Comparison of ENCODE assay signal across 10 cellular contexts in the genomic region with DNA sequence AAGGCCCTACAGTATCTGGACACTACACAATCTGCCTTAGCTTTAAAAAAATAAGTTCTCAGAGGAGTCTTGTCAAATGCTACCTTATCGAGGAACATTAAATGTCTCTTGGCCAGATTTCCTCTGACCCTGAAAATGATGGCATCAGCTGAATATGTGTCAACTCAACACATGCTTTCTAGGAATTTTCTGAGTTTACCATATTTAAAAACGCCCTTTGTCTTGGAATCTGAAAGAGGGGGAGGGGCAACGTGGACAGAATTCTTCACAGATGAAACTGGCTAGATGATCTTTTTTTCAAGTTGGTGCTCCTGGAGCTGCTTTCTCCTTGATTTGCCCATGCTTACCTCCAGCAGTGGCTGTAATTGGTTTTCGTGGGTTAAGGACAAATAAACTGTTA. TPM values are rescaled to one million over a fixed set of nuclear protein-coding genes. Genes with fewer than 3 reads are reported as not detected.
DNase-seq lines count a peak whose midpoint lies in the region; ATAC-seq and TF ChIP-seq lines count a peak whose summit lies in the region.
"Had no signal": no experiment of that assay in that cellular context is flagged by ENCODE, and none has a peak within 500 bp of the region (broad histone marks: within the 10 kb centered on the region; RNA-seq: fewer than 3 reads in every experiment).

No MANE protein-coding gene starts in this region.

- peaks cover 2% of the 10 kb centered on the region for H3K36me3 Mint-ChIP-seq in activated naive CD8-positive, alpha-beta T cell treated with anti-CD3 and anti-CD28 coated beads, Interleukin-2, amount 50 U/mL, for 24 hours (ENCODE audit: low read depth)
- H3K36me3 Mint-ChIP-seq in activated naive CD8-positive, alpha-beta T cell treated with anti-CD3 and anti-CD28 coated beads for 36 hours = no peaks in the 10 kb centered on the region
- H3K36me3 Mint-ChIP-seq in activated T-helper 2 cell treated with anti-CD3 and anti-CD28 coated beads, Interferon-gamma antibody, Interleukin-2, Interleukin-4, amounts not matched to agents 10 μg/mL and 5 μg/mL and 100 μg/mL, durations not matched to agents 14 hours and 24 hours and 36 hours (ENCODE audit: low read depth) = peaks cover 38% of the 10 kb centered on the region

- no peak overlapping the region for H3K27ac ChIP-seq in suprapubic skin

- peak overlapping the region; percentile 60 for H3K4me3 Mint-ChIP-seq in activated naive CD8-positive, alpha-beta T cell treated with anti-CD3 and anti-CD28 coated beads, Interleukin-2, amount 50 U/mL, for 24 hours
- H3K4me3 Mint-ChIP-seq in activated naive CD8-positive, alpha-beta T cell treated with anti-CD3 and anti-CD28 coated beads for 36 hours = no peak overlapping the region
- peak overlapping the region; percentile 72 for H3K4me3 Mint-ChIP-seq in activated T-helper 2 cell treated with anti-CD3 and anti-CD28 coated beads, Interferon-gamma antibody, Interleukin-2, Interleukin-4, amounts not matched to agents 10 μg/mL and 5 μg/mL and 100 μg/mL, durations not matched to agents 14 hours and 24 hours and 36 hours (ENCODE audit: low read depth)

- H3K36me3 ChIP-seq in suprapubic skin = no peaks in the 10 kb centered on the region

- H3K4me1 Mint-ChIP-seq in activated naive CD8-positive, alpha-beta T cell treated with anti-CD3 and anti-CD28 coated beads, Interleukin-2, amount 50 U/mL, for 24 hours = peaks cover 31% of the 10 kb centered on the region
- H3K4me1 Mint-ChIP-seq in activated naive CD8-positive, alpha-beta T cell treated with anti-CD3 and anti-CD28 coated beads for 36 hours = peaks cover 24% of the 10 kb centered on the region
- H3K4me1 Mint-ChIP-seq in activated T-helper 2 cell treated with anti-CD3 and anti-CD28 coated beads, Interferon-gamma antibody, Interleukin-2, Interleukin-4, amounts not matched to agents 10 μg/mL and 5 μg/mL and 100 μg/mL, durations not matched to agents 14 hours and 24 hours and 36 hours (ENCODE audit: low read depth) = peaks cover 27% of the 10 kb centered on the region

- no peak for TF ChIP-seq EP300 in suprapubic skin (IDR thresholded peaks at IDR 0.05)

- peaks cover 49% of the 10 kb centered on the region for H3K27me3 Mint-ChIP-seq in activated naive CD8-positive, alpha-beta T cell treated with anti-CD3 and anti-CD28 coated beads, Interleukin-2, amount 50 U/mL, for 24 hours
- H3K27me3 Mint-ChIP-seq in activated naive CD8-positive, alpha-beta T cell treated with anti-CD3 and anti-CD28 coated beads for 36 hours = peaks cover 65% of the 10 kb centered on the region
- H3K27me3 Mint-ChIP-seq in activated T-helper 2 cell treated with anti-CD3 and anti-CD28 coated beads, Interferon-gamma antibody, Interleukin-2, Interleukin-4, amounts not matched to agents 10 μg/mL and 5 μg/mL and 100 μg/mL, durations not matched to agents 14 hours and 24 hours and 36 hours (ENCODE audit: low read depth) = peaks cover 35% of the 10 kb centered on the region

- ATAC-seq in activated naive CD8-positive, alpha-beta T cell treated with anti-CD3 and anti-CD28 coated beads, Interleukin-2, amount 50 U/mL, for 24 hours = no peak
- ATAC-seq in GM19463 (IDR thresholded peaks at IDR 0.05; ENCODE audit: unreplicated experiment) (no peak), HG03135 (IDR thresholded peaks at IDR 0.05; ENCODE audit: unreplicated experiment) (no peak)

- DNase-seq in activated naive CD8-positive, alpha-beta T cell treated with anti-CD3 and anti-CD28 coated beads, Interleukin-2, amount 50 U/mL, for 24 hours = no peak
- no peak for DNase-seq in activated naive CD8-positive, alpha-beta T cell treated with anti-CD3 and anti-CD28 coated beads for 36 hours
- DNase-seq in activated T-helper 2 cell treated with anti-CD3 and anti-CD28 coated beads, Interferon-gamma antibody, Interleukin-2, Interleukin-4, amounts not matched to agents 10 μg/mL and 5 μg/mL and 100 μg/mL, durations not matched to agents 14 hours and 24 hours and 36 hours (ENCODE audit: low spot score) = no peak
- peak; percentile 37 for DNase-seq in iris pigment epithelial cell (ENCODE audit: low read depth)
- DNase-seq in suprapubic skin (ENCODE audit: low spot score in 2 of 2) = no peak
- no peak for DNase-seq in 8988T
- DNase-seq: activated CD8-positive, alpha-beta memory T cell treated with anti-CD3 and anti-CD28 coated beads for 24 hours; CD4-positive, alpha-beta memory T cell had no signal

- no peaks in the 10 kb centered on the region for H3K9me3 ChIP-seq in suprapubic skin

- intact Hi-C loops in activated T-helper 2 cell treated with anti-CD3 and anti-CD28 coated beads, Interferon-gamma antibody, Interleukin-2, Interleukin-4, amounts not matched to agents 10 μg/mL and 5 μg/mL and 100 μg/mL, durations not matched to agents 14 hours and 24 hours and 36 hours (cut with micrococcal nuclease) = loop anchor here (5.0 to 10.0 kb wide), 6 partner anchors 239 to 1764 kb away; partner anchors contain the start of gene ID4

- no peak overlapping the region for H3K27ac Mint-ChIP-seq in activated naive CD8-positive, alpha-beta T cell treated with anti-CD3 and anti-CD28 coated beads, Interleukin-2, amount 50 U/mL, for 24 hours
- no peak overlapping the region for H3K27ac Mint-ChIP-seq in activated naive CD8-positive, alpha-beta T cell treated with anti-CD3 and anti-CD28 coated beads for 36 hours
- H3K27ac Mint-ChIP-seq in activated T-helper 2 cell treated with anti-CD3 and anti-CD28 coated beads, Interferon-gamma antibody, Interleukin-2, Interleukin-4, amounts not matched to agents 10 μg/mL and 5 μg/mL and 100 μg/mL, durations not matched to agents 14 hours and 24 hours and 36 hours = no peak overlapping the region
- H3K27ac Mint-ChIP-seq: CD4-positive, alpha-beta memory T cell had no signal

- peaks cover 13% of the 10 kb centered on the region for H3K4me1 ChIP-seq in suprapubic skin

- WGBS in suprapubic skin = 42% methylated on average over 4 of the region's 4 CpGs

- H3K27me3 ChIP-seq in suprapubic skin = no peaks in the 10 kb centered on the region

- no peak for TF ChIP-seq POLR2A in suprapubic skin (IDR thresholded peaks at IDR 0.05)

- no peaks in the 10 kb centered on the region for H3K9me3 Mint-ChIP-seq in activated naive CD8-positive, alpha-beta T cell treated with anti-CD3 and anti-CD28 coated beads, Interleukin-2, amount 50 U/mL, for 24 hours
- no peaks in the 10 kb centered on the region for H3K9me3 Mint-ChIP-seq in activated naive CD8-positive, alpha-beta T cell treated with anti-CD3 and anti-CD28 coated beads for 36 hours
- no peaks in the 10 kb centered on the region for H3K9me3 Mint-ChIP-seq in activated T-helper 2 cell treated with anti-CD3 and anti-CD28 coated beads, Interferon-gamma antibody, Interleukin-2, Interleukin-4, amounts not matched to agents 10 μg/mL and 5 μg/mL and 100 μg/mL, durations not matched to agents 14 hours and 24 hours and 36 hours

- H3K4me3 ChIP-seq in suprapubic skin = peak overlapping the region; percentile 67

- no peak for TF ChIP-seq CTCF in suprapubic skin (IDR thresholded peaks at IDR 0.05)

RNA-seq across cellular contexts. Expression of gene SOX4, which starts 5.1 kb away (rescaled TPM):
- total RNA-seq in activated naive CD8-positive, alpha-beta T cell treated with anti-CD3 and anti-CD28 coated beads for 36 hours = under 1 TPM; 0.54 to 0.70 TPM
- 20.3 and 20.8 TPM in 2 replicates for total RNA-seq in activated T-helper 2 cell treated with anti-CD3 and anti-CD28 coated beads, Interferon-gamma antibody, Interleukin-2, Interleukin-4, amounts not matched to agents 10 μg/mL and 5 μg/mL and 100 μg/mL, durations not matched to agents 14 hours and 24 hours and 36 hours
- 10 to 100 TPM; 10.9 to 16.7 (median 15.8) TPM for total RNA-seq in suprapubic skin

Comparison
In these comparisons a context has a peak if more than half of its experiments do, and no peak if none do; other contexts are left out.
1. RNA of gene SOX4, which starts 5.1 kb away (total RNA-seq): 20.3 to 20.8 TPM in activated T-helper 2 cell treated with anti-CD3 and anti-CD28 coated beads, Interferon-gamma antibody, Interleukin-2, Interleukin-4, amounts not matched to agents 10 μg/mL and 5 μg/mL and 100 μg/mL, durations not matched to agents 14 hours and 24 hours and 36 hours and 10.9 to 16.7 TPM in suprapubic skin; 0.54 to 0.70 TPM in activated naive CD8-positive, alpha-beta T cell treated with anti-CD3 and anti-CD28 coated beads for 36 hours; every median in the first group is over 4 times any median in the second.